8 cellular contexts compared by ENCODE assay signal in the genomic region with DNA sequence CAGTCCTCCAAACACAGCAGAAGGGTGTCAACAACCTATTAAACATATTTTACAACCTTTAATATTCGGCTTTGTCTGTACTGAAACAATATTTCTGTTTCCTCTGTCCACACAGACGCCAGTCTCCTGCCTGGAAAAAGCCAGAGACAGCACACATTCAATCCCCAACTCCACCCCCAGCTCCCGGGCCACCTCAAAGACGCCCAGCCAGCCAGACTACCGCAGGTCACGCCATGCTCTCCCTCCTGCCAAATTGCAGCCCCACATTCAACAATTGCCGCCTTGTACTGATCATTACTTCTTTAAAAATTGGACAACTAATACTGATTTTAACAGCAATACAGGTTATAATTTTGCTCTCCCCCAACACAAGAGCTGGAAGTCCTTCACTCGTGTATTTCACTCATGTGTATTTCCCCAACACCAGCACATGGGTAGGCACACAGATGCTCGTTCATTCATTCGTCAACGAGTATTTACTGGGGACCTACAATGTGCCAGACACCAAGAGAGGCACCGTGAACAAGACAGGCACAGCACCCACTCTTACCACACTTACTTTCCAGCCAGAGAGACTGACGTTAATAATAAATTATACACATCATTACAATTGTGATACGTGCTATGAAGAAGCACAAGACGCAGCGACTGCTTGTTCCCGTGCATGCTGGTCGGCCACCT. TPM values are rescaled to one million over a fixed set of nuclear protein-coding genes. Genes with fewer than 3 reads are reported as not detected.
A peak's percentile ranks its signal among the peaks of the same experiment; 100 is the strongest.
DNase-seq lines count a peak whose midpoint lies in the region; ATAC-seq lines count a peak whose summit lies in the region.

No MANE protein-coding gene starts in this region.

- no peak for ATAC-seq in stimulated activated memory B cell treated with anti-CD40 and anti-IgM and Interleukin-4, amounts not matched to agents 10 μg/mL and 1 μg/mL and 100 μg/mL, for 72 hours
- no peak for ATAC-seq in HG03135 (IDR thresholded peaks at IDR 0.05; ENCODE audit: unreplicated experiment)

- no peaks in the 10 kb centered on the region for H3K9me3 Mint-ChIP-seq in activated CD4-positive, alpha-beta memory T cell treated with anti-CD3 and anti-CD28 coated beads, Interleukin-2, amount 10 ng/mL, durations not matched to agents 7 days and 5 days
- no peaks in the 10 kb centered on the region for H3K9me3 Mint-ChIP-seq in stimulated activated memory B cell treated with anti-CD40 and anti-IgM and Interleukin-4, amounts not matched to agents 10 μg/mL and 1 μg/mL and 100 μg/mL, for 72 hours

- H3K27ac Mint-ChIP-seq in activated CD4-positive, alpha-beta memory T cell treated with anti-CD3 and anti-CD28 coated beads, Interleukin-2, amount 10 ng/mL, durations not matched to agents 7 days and 5 days = peak overlapping the region; percentile 71
- peak overlapping the region; percentile 90 for H3K27ac Mint-ChIP-seq in stimulated activated memory B cell treated with anti-CD40 and anti-IgM and Interleukin-4, amounts not matched to agents 10 μg/mL and 1 μg/mL and 100 μg/mL, for 72 hours

- peaks cover 32% of the 10 kb centered on the region for H3K4me1 Mint-ChIP-seq in activated CD4-positive, alpha-beta memory T cell treated with anti-CD3 and anti-CD28 coated beads, Interleukin-2, amount 10 ng/mL, durations not matched to agents 7 days and 5 days
- peaks cover 41% of the 10 kb centered on the region for H3K4me1 Mint-ChIP-seq in stimulated activated memory B cell treated with anti-CD40 and anti-IgM and Interleukin-4, amounts not matched to agents 10 μg/mL and 1 μg/mL and 100 μg/mL, for 72 hours

- POLR2A ChIA-PET in activated CD4-positive, alpha-beta memory T cell treated with anti-CD3 and anti-CD28 coated beads, Interleukin-2, amount 10 ng/mL, durations not matched to agents 7 days and 5 days (lab: Charles Lee) = interaction anchor here (1.4 kb wide), 1 partner anchor 622 kb away, joined by 3 read pairs; the partner anchor contains the start of gene SPTY2D1

- H3K4me3 Mint-ChIP-seq in activated CD4-positive, alpha-beta memory T cell treated with anti-CD3 and anti-CD28 coated beads, Interleukin-2, amount 10 ng/mL, durations not matched to agents 7 days and 5 days = peak overlapping the region; percentile 99
- H3K4me3 Mint-ChIP-seq in stimulated activated memory B cell treated with anti-CD40 and anti-IgM and Interleukin-4, amounts not matched to agents 10 μg/mL and 1 μg/mL and 100 μg/mL, for 72 hours = peak overlapping the region; percentile 99

- H3K36me3 ChIP-seq in iPS DF 6.9 (ENCODE audit: control insufficient read depth, insufficient read depth, low read length) = no peaks in the 10 kb centered on the region

- H3K9me3 ChIP-seq in iPS DF 6.9 (ENCODE audit: control insufficient read depth, insufficient read depth, low read length) = no peaks in the 10 kb centered on the region

- DNase-seq in NCI-H146 (lab: John Stamatoyannopoulos, UW) (peak; percentile 16), NCI-H146 treated with DMSO at 0.1 percent for 48 hours (lab: John Stamatoyannopoulos, UW; ENCODE audit: unreplicated experiment) (no peak), iPS DF 6.9 (ENCODE audit: low read depth, low spot score) (no peak), SIG-M5 treated with dmso at 0.1 percent for 504 hours (lab: John Stamatoyannopoulos, UW; ENCODE audit: unreplicated experiment) (no peak), dedifferentiated amniotic fluid mesenchymal stem cell (ENCODE audit: extremely low spot score) (no peak)
- DNase-seq in activated CD4-positive, alpha-beta memory T cell treated with anti-CD3 and anti-CD28 coated beads, Interleukin-2, amount 10 ng/mL, durations not matched to agents 7 days and 5 days = no peak

- peak overlapping the region; percentile 73; the same call in 1 of the 2 replicates for H3K4me3 ChIP-seq in iPS DF 6.9 (ENCODE audit: low read length)

- no peaks in the 10 kb centered on the region; the same call in 1 of the 2 replicates for H3K27me3 ChIP-seq in iPS DF 6.9 (ENCODE audit: control insufficient read depth, insufficient read depth, low read length)

- no peaks in the 10 kb centered on the region for H3K27me3 Mint-ChIP-seq in activated CD4-positive, alpha-beta memory T cell treated with anti-CD3 and anti-CD28 coated beads, Interleukin-2, amount 10 ng/mL, durations not matched to agents 7 days and 5 days
- H3K27me3 Mint-ChIP-seq in stimulated activated memory B cell treated with anti-CD40 and anti-IgM and Interleukin-4, amounts not matched to agents 10 μg/mL and 1 μg/mL and 100 μg/mL, for 72 hours = no peaks in the 10 kb centered on the region

- WGBS in iPS DF 6.9 (ENCODE audit: insufficient coverage, insufficient read length) = no CpG with 5 or more reads among the region's 18 CpGs

- H3K36me3 Mint-ChIP-seq in activated CD4-positive, alpha-beta memory T cell treated with anti-CD3 and anti-CD28 coated beads, Interleukin-2, amount 10 ng/mL, durations not matched to agents 7 days and 5 days (ENCODE audit: low read depth) = peaks cover under 1% of the 10 kb centered on the region
- peaks cover under 1% of the 10 kb centered on the region for H3K36me3 Mint-ChIP-seq in stimulated activated memory B cell treated with anti-CD40 and anti-IgM and Interleukin-4, amounts not matched to agents 10 μg/mL and 1 μg/mL and 100 μg/mL, for 72 hours

- H3K4me1 ChIP-seq in iPS DF 6.9 (ENCODE audit: control insufficient read depth, insufficient read depth, low read length) = no peaks in the 10 kb centered on the region; the same call in 1 of the 2 replicates

- no peak overlapping the region for H3K27ac ChIP-seq in iPS DF 6.9 (ENCODE audit: low read length)

- CTCF ChIA-PET in activated CD4-positive, alpha-beta memory T cell treated with anti-CD3 and anti-CD28 coated beads, Interleukin-2, amount 10 ng/mL, durations not matched to agents 7 days and 5 days (lab: Charles Lee) = interaction anchor here (0.6 kb wide), 1 partner anchor 78 kb away, joined by 3 read pairs; no protein-coding TSS in a partner anchor

RNA-seq across cellular contexts. Expression of gene SERGEF, which starts 1.1 kb away (rescaled TPM):
- 10 to 100 TPM; 33.9 to 34.2 TPM for total RNA-seq in activated CD4-positive, alpha-beta memory T cell treated with anti-CD3 and anti-CD28 coated beads, Interleukin-2, amount 10 ng/mL, durations not matched to agents 7 days and 5 days

RNA-seq across cellular contexts. Expression of gene TPH1, which starts 34.3 kb away (rescaled TPM):
- total RNA-seq in activated CD4-positive, alpha-beta memory T cell treated with anti-CD3 and anti-CD28 coated beads, Interleukin-2, amount 10 ng/mL, durations not matched to agents 7 days and 5 days = under 1 TPM; 0.15 to 0.18 TPM
